8 cellular contexts compared by ENCODE assay signal in the genomic region with DNA sequence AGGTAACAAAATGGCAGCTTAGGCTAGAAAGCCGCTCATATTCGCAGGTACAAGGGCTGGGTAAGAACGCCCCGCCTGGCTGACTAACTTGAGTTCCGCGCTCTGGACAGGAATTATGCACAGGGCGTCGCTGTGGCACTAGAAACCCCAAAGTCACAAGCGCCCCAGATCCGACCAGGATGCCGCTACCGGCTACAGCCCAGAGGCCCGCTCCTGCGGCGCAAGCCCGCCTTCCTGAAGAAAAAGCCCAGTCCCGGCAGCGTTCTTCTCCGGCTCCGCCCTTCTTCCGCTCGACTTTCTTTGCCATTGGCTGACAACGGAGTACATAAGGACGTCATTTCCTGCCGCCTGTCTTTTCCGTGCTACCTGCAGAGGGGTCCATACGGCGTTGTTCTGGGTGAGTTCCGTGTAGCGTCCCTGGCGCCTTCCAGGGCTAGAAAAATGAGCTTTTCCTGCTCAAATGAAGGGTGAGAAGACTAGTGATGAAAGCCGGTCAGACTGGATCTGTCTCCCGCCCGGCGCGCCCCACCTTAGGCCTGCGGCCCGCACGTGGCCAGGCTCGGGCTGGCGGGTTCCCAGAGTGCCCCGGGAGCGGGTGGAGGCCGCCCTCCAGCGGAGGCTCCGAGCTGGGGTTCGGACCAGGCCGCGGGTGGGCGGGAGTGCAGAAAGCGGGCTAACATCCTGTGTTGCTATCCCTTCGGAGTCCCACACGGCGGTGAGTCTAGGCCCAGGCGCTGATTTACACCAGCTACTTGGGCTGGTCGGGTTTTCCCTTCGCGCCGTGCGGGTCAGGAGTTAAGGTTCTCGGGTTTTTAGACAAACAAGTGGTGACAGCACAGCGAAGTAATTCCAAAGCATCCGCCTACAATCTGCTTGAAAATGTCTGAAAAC. TPM values are rescaled to one million over a fixed set of nuclear protein-coding genes. Genes with fewer than 3 reads are reported as not detected.
DNase-seq lines count a peak whose midpoint lies in the region; ATAC-seq and TF ChIP-seq lines count a peak whose summit lies in the region.

A gene (plus strand): TSS at position 353 of the 891 bp plus-strand sequence. CDS start 934 bp downstream, outside the sequence.

- H3K9ac ChIP-seq in DND-41 (ENCODE audit: low read depth, low read length) (peak within 1 kb of the TSS; percentile 94), KMS-11 (peak within 1 kb of the TSS; percentile 98), mucosa of stomach (ENCODE audit: low read length) (peak within 1 kb of the TSS; percentile 75)

- CTCF ChIA-PET in Panc1 (lab: Charles Lee) = no interaction called here

- H3K27me3 Mint-ChIP-seq in activated T-cell treated with anti-CD3 and anti-CD28 coated beads, Interleukin-2, amount 50 U/mL, for 4 hours (ENCODE audit: low read depth) = no peaks in the 10 kb centered on the region

- peak; percentile 98 for DNase-seq in DND-41
- DNase-seq in Panc1 (ENCODE audit: low read depth, low spot score) = peak; percentile 78
- peak; percentile 94 for DNase-seq in activated T-cell treated with anti-CD3 and anti-CD28 coated beads, Interleukin-2, amount 50 U/mL, for 4 hours
- peak; percentile 83 to 88 for DNase-seq in stimulated activated CD8-positive, alpha-beta memory T cell treated with anti-CD3 and anti-CD28 coated beads, Interleukin-7, amount 100 ng/mL, for 1 hour (ENCODE audit: low read depth in 2 of 2)

- no peaks in the 10 kb centered on the region for H3K9me3 ChIP-seq in DND-41 (ENCODE audit: insufficient read depth, low read length, severe bottlenecking)
- H3K9me3 ChIP-seq in Panc1 (ENCODE audit: control insufficient read depth, insufficient read depth, low read depth, low read length) = no peaks in the 10 kb centered on the region
- H3K9me3 ChIP-seq in esophagus (ENCODE audit: control insufficient read depth in 2 of 2, insufficient read depth in 1 of 2, low read depth in 1 of 2, low read length in 1 of 2) = no peaks in the 10 kb centered on the region
- H3K9me3 ChIP-seq in mucosa of stomach (ENCODE audit: control insufficient read depth, low read length) = no peaks in the 10 kb centered on the region

- H3K79me2 ChIP-seq in DND-41 (ENCODE audit: insufficient read depth, low read length) (peaks cover 54% of the 10 kb centered on the region), KMS-11 (ENCODE audit: insufficient read depth, low read depth) (peaks cover 35% of the 10 kb centered on the region)

- POLR2A ChIA-PET in Panc1 (lab: Charles Lee) = no interaction called here

- H4K20me1 ChIP-seq in DND-41 (ENCODE audit: insufficient read depth, low read length) = peaks cover 48% of the 10 kb centered on the region
- H4K20me1 ChIP-seq in KMS-11 (ENCODE audit: insufficient read depth) = 0 out of 2 replicates have a peak, but pooled peaks cover 8% of the 10 kb centered on the region

- H3K36me3 ChIP-seq in DND-41 (ENCODE audit: insufficient read depth, low read length) (peaks cover 49% of the 10 kb centered on the region), KMS-11 (ENCODE audit: insufficient read depth) (peaks cover 20% of the 10 kb centered on the region), Panc1 (ENCODE audit: control insufficient read depth, insufficient read depth, low read length) (peaks cover 32% of the 10 kb centered on the region), esophagus (ENCODE audit: control insufficient read depth in 2 of 2, insufficient read depth in 2 of 2, low read length in 1 of 2) (peaks cover 6 to 12% of the 10 kb centered on the region in 2 donors), mucosa of stomach (ENCODE audit: control insufficient read depth, insufficient read depth, low read length) (peaks cover 7% of the 10 kb centered on the region)

- H3K27ac ChIP-seq in DND-41 (ENCODE audit: low read length) (peak within 1 kb of the TSS; percentile 95), KMS-11 (peak within 1 kb of the TSS; percentile 87), Panc1 (ENCODE audit: low read length) (peak within 1 kb of the TSS; percentile 95), esophagus (ENCODE audit: low read depth in 2 of 2, low read length in 1 of 2) (peak within 1 kb of the TSS; percentile 95 to 97)

- H2AFZ ChIP-seq in DND-41 (ENCODE audit: low read depth, low read length) (peak within 1 kb of the TSS; percentile 95), KMS-11 (ENCODE audit: low read depth) (peak within 1 kb of the TSS; percentile 35)

- H3K36me3 Mint-ChIP-seq in activated T-cell treated with anti-CD3 and anti-CD28 coated beads, Interleukin-2, amount 50 U/mL, for 4 hours (ENCODE audit: insufficient read depth) = peaks cover 40% of the 10 kb centered on the region

- H3K27me3 ChIP-seq in DND-41 (ENCODE audit: insufficient read depth, low read length, poor library complexity) (no peaks in the 10 kb centered on the region), KMS-11 (ENCODE audit: insufficient read depth, low read depth) (no peaks in the 10 kb centered on the region), Panc1 (ENCODE audit: control insufficient read depth, insufficient read depth, low read length) (no peaks in the 10 kb centered on the region), esophagus (ENCODE audit: control insufficient read depth in 1 of 2, insufficient read depth in 2 of 2, low read length in 2 of 2) (no peaks in the 10 kb centered on the region), mucosa of stomach (ENCODE audit: control insufficient read depth, insufficient read depth, low read length) (no peaks in the 10 kb centered on the region)

- H3K4me1 ChIP-seq in DND-41 (ENCODE audit: insufficient read depth, low read length) = peaks cover 48% of the 10 kb centered on the region
- H3K4me1 ChIP-seq in KMS-11 (ENCODE audit: low read depth, poor library complexity, severe bottlenecking) = peaks cover 22% of the 10 kb centered on the region
- H3K4me1 ChIP-seq in Panc1 (ENCODE audit: control insufficient read depth, insufficient read depth, low read length) = peaks cover 11% of the 10 kb centered on the region
- H3K4me1 ChIP-seq in esophagus (ENCODE audit: control insufficient read depth in 2 of 2, insufficient read depth in 2 of 2, low read length in 1 of 2) = no peaks in the 10 kb centered on the region
- peaks cover 8% of the 10 kb centered on the region for H3K4me1 ChIP-seq in mucosa of stomach (ENCODE audit: control insufficient read depth, insufficient read depth, low read length)

- H3K4me3 ChIP-seq in DND-41 (ENCODE audit: low read depth in 1 of 2, low read length in 2 of 2) = peak within 1 kb of the TSS; percentile 99
- peak within 1 kb of the TSS; percentile 51 for H3K4me3 ChIP-seq in KMS-11 (IDR thresholded peaks at IDR 0.05; ENCODE audit: insufficient read depth, low read depth, low read length)
- peak within 1 kb of the TSS; percentile 80 to 89 for H3K4me3 ChIP-seq in Panc1 (ENCODE audit: low read depth in 2 of 2, low read length in 2 of 2)
- H3K4me3 ChIP-seq in esophagus (ENCODE audit: low read depth in 1 of 2, low read length in 2 of 2) = peak within 1 kb of the TSS; percentile 78 to 97
- peak within 1 kb of the TSS; percentile 52 for H3K4me3 ChIP-seq in mucosa of stomach (ENCODE audit: low read length)

- H3K9me3 Mint-ChIP-seq in activated T-cell treated with anti-CD3 and anti-CD28 coated beads, Interleukin-2, amount 50 U/mL, for 4 hours = no peaks in the 10 kb centered on the region

- H3K4me3 Mint-ChIP-seq in activated T-cell treated with anti-CD3 and anti-CD28 coated beads, Interleukin-2, amount 50 U/mL, for 4 hours = peak within 1 kb of the TSS; percentile 88

- peaks cover 36% of the 10 kb centered on the region for H3K4me1 Mint-ChIP-seq in activated T-cell treated with anti-CD3 and anti-CD28 coated beads, Interleukin-2, amount 50 U/mL, for 4 hours (ENCODE audit: low read depth)

- BruUV-seq in Panc1 (replicated peaks; lab: Mats Ljungman, UMichigan) = TSS peak; percentile 82

- intact Hi-C loops in Panc1 (cut with micrococcal nuclease; ENCODE audit: unreplicated experiment) = no loop called here

- H3K4me2 ChIP-seq in DND-41 (ENCODE audit: insufficient read depth, low read length) = peak within 1 kb of the TSS; percentile 99
- H3K4me2 ChIP-seq in KMS-11 = peak within 1 kb of the TSS; percentile 62

- WGBS in esophagus, 2 donors = 0% methylated on average over 63 of the region's 63 CpGs

- TF ChIP-seq CTCF in DND-41 (IDR thresholded peaks at IDR 0.05; ENCODE audit: borderline replicate concordance, extremely low read depth, low read length, poor library complexity, severe bottlenecking) (peak; percentile 63), KMS-11 (conservative IDR thresholded peaks at IDR 0.05; ENCODE audit: low read depth, low read length) (no peak), Panc1 (IDR thresholded peaks at IDR 0.05) (peak; percentile 63)

- peak; percentile 93 for ATAC-seq in DND-41 (ENCODE audit: insufficient read depth, low read depth)
- peak; percentile 90 for ATAC-seq in GM21737 (IDR thresholded peaks at IDR 0.05; ENCODE audit: unreplicated experiment)
- ATAC-seq in Panc1 = peak; percentile 98
- ATAC-seq in activated T-cell treated with anti-CD3 and anti-CD28 coated beads, Interleukin-2, amount 50 U/mL, for 4 hours = peak; percentile 93 to 94

- in situ Hi-C loops in Panc1 (cut with HindIII; ENCODE audit: low pct_unique_long_range_greater_than_20kb, low sequenced_read_pairs) = no loop called here

RNA-seq across cellular contexts. Expression of the gene that starts here (rescaled TPM):
- 856 TPM for total RNA-seq in Panc1 (2021; ENCODE audit: unreplicated experiment)
- 738 TPM for polyA plus RNA-seq in Panc1 (2012; ENCODE audit: insufficient read length)
- total RNA-seq in activated T-cell treated with anti-CD3 and anti-CD28 coated beads, Interleukin-2, amount 50 U/mL, for 4 hours = 1,000 to 10,000 TPM; 2,416 to 2,801 (median 2,677) TPM
- polyA plus RNA-seq in esophagus = 1,000 to 10,000 TPM in 1 of 2 donors, 100 to 1,000 TPM in 1; 872 to 1,509 TPM

Comparison
In these comparisons a context has a peak if more than half of its experiments do, and no peak if none do; other contexts are left out.
1. Peak in every context shown above with its lines: DNase-seq, ATAC-seq, H3K4me3 ChIP-seq and H3K27ac ChIP-seq.